ENCODE assay signal across 8 cellular contexts in genomic region chr17:45171338-45172231, GRCh38.
DNase-seq lines count a peak whose midpoint lies in the region; ATAC-seq lines count a peak whose summit lies in the region.

No MANE protein-coding gene starts in this region.

- no peak for DNase-seq in activated naive CD4-positive, alpha-beta T cell treated with anti-CD3 and anti-CD28 coated beads, Interleukin-2, amount 10 ng/mL, durations not matched to agents 7 days and 5 days
- no peak for DNase-seq in activated naive CD4-positive, alpha-beta T cell (lab: John Stamatoyannopoulos, UW)
- DNase-seq in iPS-NIHi11 (ENCODE audit: low spot score) = peak; percentile 67
- no peak for DNase-seq in stimulated activated effector memory CD8-positive, alpha-beta T cell treated with anti-CD3 and anti-CD28 coated beads, Interleukin-12 subunit alpha, Interleukin-12 subunit beta, amount 100 ng/mL, for 72 hours (ENCODE audit: low spot score in 2 of 2)
- no peak for DNase-seq in NCI-H748 treated with DMSO at 0.1 percent for 48 hours (lab: John Stamatoyannopoulos, UW)
- DNase-seq in activated CD4-positive, alpha-beta T cell treated with anti-CD3 and anti-CD28 coated beads for 4 hours = no peak
- no peak for DNase-seq in germinal center (ENCODE audit: low spot score)

- no peaks in the 10 kb centered on the region for H3K36me3 Mint-ChIP-seq in activated naive CD4-positive, alpha-beta T cell treated with anti-CD3 and anti-CD28 coated beads, Interleukin-2, amount 10 ng/mL, durations not matched to agents 7 days and 5 days
- H3K36me3 Mint-ChIP-seq in activated naive CD8-positive, alpha-beta T cell = no peaks in the 10 kb centered on the region
- peaks cover 6% of the 10 kb centered on the region for H3K36me3 Mint-ChIP-seq in stimulated activated effector memory CD8-positive, alpha-beta T cell treated with anti-CD3 and anti-CD28 coated beads, Interleukin-12 subunit alpha, Interleukin-12 subunit beta, amount 100 ng/mL, for 72 hours

- H3K9me3 Mint-ChIP-seq in activated naive CD4-positive, alpha-beta T cell treated with anti-CD3 and anti-CD28 coated beads, Interleukin-2, amount 10 ng/mL, durations not matched to agents 7 days and 5 days = no peaks in the 10 kb centered on the region
- H3K9me3 Mint-ChIP-seq in activated naive CD8-positive, alpha-beta T cell (ENCODE audit: low read depth) = no peaks in the 10 kb centered on the region
- no peaks in the 10 kb centered on the region for H3K9me3 Mint-ChIP-seq in stimulated activated effector memory CD8-positive, alpha-beta T cell treated with anti-CD3 and anti-CD28 coated beads, Interleukin-12 subunit alpha, Interleukin-12 subunit beta, amount 100 ng/mL, for 72 hours

- no peak for ATAC-seq in stimulated activated effector memory CD8-positive, alpha-beta T cell treated with anti-CD3 and anti-CD28 coated beads, Interleukin-12 subunit alpha, Interleukin-12 subunit beta, amount 100 ng/mL, for 72 hours

- H3K4me1 Mint-ChIP-seq in activated naive CD4-positive, alpha-beta T cell treated with anti-CD3 and anti-CD28 coated beads, Interleukin-2, amount 10 ng/mL, durations not matched to agents 7 days and 5 days = peaks cover 26% of the 10 kb centered on the region
- peaks cover 21% of the 10 kb centered on the region for H3K4me1 Mint-ChIP-seq in activated naive CD8-positive, alpha-beta T cell (ENCODE audit: low read depth)
- H3K4me1 Mint-ChIP-seq in stimulated activated effector memory CD8-positive, alpha-beta T cell treated with anti-CD3 and anti-CD28 coated beads, Interleukin-12 subunit alpha, Interleukin-12 subunit beta, amount 100 ng/mL, for 72 hours = peaks cover 23% of the 10 kb centered on the region

- peaks cover 5% of the 10 kb centered on the region for H3K27me3 Mint-ChIP-seq in activated naive CD4-positive, alpha-beta T cell treated with anti-CD3 and anti-CD28 coated beads, Interleukin-2, amount 10 ng/mL, durations not matched to agents 7 days and 5 days
- no peaks in the 10 kb centered on the region for H3K27me3 Mint-ChIP-seq in activated naive CD8-positive, alpha-beta T cell

- peak overlapping the region; percentile 52 for H3K27ac Mint-ChIP-seq in activated naive CD4-positive, alpha-beta T cell treated with anti-CD3 and anti-CD28 coated beads, Interleukin-2, amount 10 ng/mL, durations not matched to agents 7 days and 5 days
- H3K27ac Mint-ChIP-seq in activated naive CD8-positive, alpha-beta T cell = peak overlapping the region; percentile 61
- peak overlapping the region; percentile 96 for H3K27ac Mint-ChIP-seq in stimulated activated effector memory CD8-positive, alpha-beta T cell treated with anti-CD3 and anti-CD28 coated beads, Interleukin-12 subunit alpha, Interleukin-12 subunit beta, amount 100 ng/mL, for 72 hours

- CTCF ChIA-PET in activated naive CD4-positive, alpha-beta T cell treated with anti-CD3 and anti-CD28 coated beads, Interleukin-2, amount 10 ng/mL, durations not matched to agents 7 days and 5 days (lab: Charles Lee) = interaction anchor here (2.8 to 4.0 kb wide), 2 partner anchors 22 to 37 kb away, joined by 15 to 31 read pairs; partner anchors contain the start of gene ACBD4

- H3K4me3 Mint-ChIP-seq in activated naive CD4-positive, alpha-beta T cell treated with anti-CD3 and anti-CD28 coated beads, Interleukin-2, amount 10 ng/mL, durations not matched to agents 7 days and 5 days = no peak overlapping the region
- H3K4me3 Mint-ChIP-seq in activated naive CD8-positive, alpha-beta T cell = no peak overlapping the region
- peak overlapping the region; percentile 62 for H3K4me3 Mint-ChIP-seq in stimulated activated effector memory CD8-positive, alpha-beta T cell treated with anti-CD3 and anti-CD28 coated beads, Interleukin-12 subunit alpha, Interleukin-12 subunit beta, amount 100 ng/mL, for 72 hours
